ENCODE assay signal across 9 cellular contexts in the genomic region with DNA sequence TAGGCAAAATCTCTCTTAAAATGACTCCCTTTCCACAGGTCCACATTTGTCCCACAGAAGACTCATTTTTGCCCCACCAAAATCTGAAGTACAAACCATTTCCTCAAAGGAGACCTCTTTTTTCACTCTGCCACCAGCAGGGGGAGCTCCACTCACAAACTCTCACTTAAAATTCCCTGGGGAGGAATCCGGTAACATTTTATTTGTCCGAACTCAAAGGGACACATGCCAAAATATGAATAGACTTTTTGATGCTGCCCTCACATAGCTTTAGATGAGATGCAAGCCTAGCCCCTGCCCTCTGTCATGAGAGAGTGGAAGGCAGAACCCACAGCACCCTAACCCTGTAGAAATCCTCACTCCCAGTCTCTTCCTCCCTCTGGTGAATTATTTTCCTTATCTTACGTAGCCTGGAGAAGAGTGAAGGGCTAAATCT. TPM values are rescaled to one million over a fixed set of nuclear protein-coding genes. Genes with fewer than 3 reads are reported as not detected.
A peak's percentile ranks its signal among the peaks of the same experiment; 100 is the strongest.
DNase-seq lines count a peak whose midpoint lies in the region; ATAC-seq, FAIRE-seq and TF ChIP-seq lines count a peak whose summit lies in the region.
"Had no signal": no experiment of that assay in that cellular context is flagged by ENCODE, and none has a peak within 500 bp of the region (broad histone marks: within the 10 kb centered on the region; RNA-seq: fewer than 3 reads in every experiment).

No MANE protein-coding gene starts in this region.

- H3K36me3 ChIP-seq in bronchial epithelial cell (ENCODE audit: control insufficient read depth, insufficient read depth, low read length), result no peaks in the 10 kb centered on the region
- H3K36me3 ChIP-seq: BLaER1 had no signal

- TF ChIP-seq CTCF in bronchial epithelial cell (IDR thresholded peaks at IDR 0.05; ENCODE audit: insufficient read depth, low read length, severe bottlenecking), result peak; percentile 70

- DNase-seq in DMS 273 (lab: John Stamatoyannopoulos, UW; ENCODE audit: unreplicated experiment) (peak; percentile 85), DMS 273 treated with DMSO at 0.1 percent for 48 hours (lab: John Stamatoyannopoulos, UW) (no peak), NAMALWA (ENCODE audit: low spot score) (peak; percentile 84), UCSD-AML1 (lab: John Stamatoyannopoulos, UW; ENCODE audit: unreplicated experiment) (peak; percentile 34), bronchial epithelial cell (ENCODE audit: low read depth) (peak; percentile 49), kidney glomerular epithelial cell (lab: John Stamatoyannopoulos, UW) (peak; percentile 23)
- peak; percentile 33 for DNase-seq in stimulated activated CD4-positive, alpha-beta T cell treated with anti-CD3 and anti-CD28 coated beads, Interleukin-2, amount 100 ng/mL, for 4 hours (ENCODE audit: low read depth)

- ATAC-seq in HG03139 (IDR thresholded peaks at IDR 0.05; ENCODE audit: unreplicated experiment), result no peak

- H3K27me3 ChIP-seq in bronchial epithelial cell (ENCODE audit: control insufficient read depth, insufficient read depth, low read length), result no peaks in the 10 kb centered on the region
- H3K27me3 ChIP-seq: BLaER1 had no signal

- no peak for FAIRE-seq in bronchial epithelial cell (lab: Jason Lieb, UNC)

- H3K4me3 ChIP-seq in bronchial epithelial cell (ENCODE audit: low read depth, low read length), result no peak overlapping the region
- H3K4me3 ChIP-seq: BLaER1 had no signal

RNA-seq across cellular contexts. Expression of a gene that starts 57.1 kb away (rescaled TPM):
- 1.2 and 1.3 TPM in 2 replicates for total RNA-seq in bronchial epithelial cell
